In the genomic region with DNA sequence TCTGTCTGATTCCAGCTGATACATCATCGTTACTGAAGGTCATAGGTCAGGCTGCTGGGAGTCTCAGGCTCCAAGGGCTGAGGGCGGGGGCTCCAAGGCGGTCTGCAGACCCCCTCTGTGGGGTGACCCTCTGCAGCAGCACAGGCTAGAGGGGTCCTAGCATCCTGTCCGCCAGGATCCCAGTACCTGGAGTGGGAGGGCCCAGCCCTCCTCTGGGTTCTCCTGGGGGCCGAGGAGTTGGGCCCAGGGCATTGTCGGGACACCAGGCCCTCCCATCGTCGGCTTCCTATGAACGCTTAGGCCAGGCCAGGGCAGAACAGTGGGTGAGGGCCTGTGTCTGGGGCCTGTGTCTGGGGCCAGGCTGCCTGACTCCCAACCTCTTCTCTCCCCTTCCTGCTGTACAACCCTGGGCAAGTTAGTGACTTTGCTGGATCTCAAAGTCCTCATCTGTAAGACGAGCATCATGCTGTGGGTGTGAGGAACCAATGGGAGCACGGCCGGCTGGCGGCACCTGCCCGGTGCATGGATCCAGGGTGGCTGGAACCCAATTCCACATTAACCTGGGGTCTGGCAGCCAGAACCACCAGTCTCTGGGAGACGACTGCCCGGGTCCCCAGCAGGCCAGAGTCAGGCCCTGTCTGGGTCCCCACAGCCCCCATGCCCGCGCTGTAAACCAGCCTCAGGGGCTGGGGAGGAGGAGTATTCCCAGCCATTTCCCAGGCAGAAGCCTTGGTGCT, we compare ENCODE assay signal across 19 cellular contexts. TPM values are rescaled to one million over a fixed set of nuclear protein-coding genes. Genes with fewer than 3 reads are reported as not detected.
DNase-seq lines count a peak whose midpoint lies in the region; ATAC-seq, FAIRE-seq and TF ChIP-seq lines count a peak whose summit lies in the region.
"Had no signal": no experiment of that assay in that cellular context is flagged by ENCODE, and none has a peak within 500 bp of the region (broad histone marks: within the 10 kb centered on the region; RNA-seq: fewer than 3 reads in every experiment).

No MANE protein-coding gene starts in this region.

- H3K27ac ChIP-seq in kidney (ENCODE audit: low read depth in 2 of 2, low read length in 2 of 2) (peak overlapping the region; percentile 68 to 80), uterus (peak overlapping the region; percentile 55 to 75)
- H3K27ac ChIP-seq: psoas muscle, SJCRH30 had no signal

- peak; percentile 12 for DNase-seq in chondrocyte (ENCODE audit: low spot score)
- DNase-seq in kidney, result peak; percentile 61
- DNase-seq in sciatic nerve (ENCODE audit: low spot score), result no peak
- DNase-seq in uterus, result no peak
- no peak for DNase-seq in germinal center (ENCODE audit: low spot score)
- no peak for DNase-seq in NCI-H82 (lab: John Stamatoyannopoulos, UW)
- DNase-seq: activated CD4-positive, alpha-beta T cell treated with anti-CD3 and anti-CD28 coated beads, Interleukin-2, amount 10 ng/mL, durations not matched to agents 24 days and 14 days; activated CD8-positive, alpha-beta memory T cell treated with anti-CD3 and anti-CD28 coated beads, Interleukin-2, amount 50 U/mL, for 48 hours; activated gamma-delta T cell; GDM1; naive thymus-derived CD4-positive, alpha-beta T cell; NCI-H1694 treated with DMSO at 0.1 percent for 48 hours; NCI-H510A; SJCRH30; stimulated activated naive CD8-positive, alpha-beta T cell treated with anti-CD3 and anti-CD28 coated beads, Interleukin-15, Interleukin-2, amounts not matched to agents 100 U/mL and 50 U/mL, for 24 hours had no signal

- no peaks in the 10 kb centered on the region for H3K27me3 ChIP-seq in uterus
- H3K27me3 ChIP-seq: SJCRH30 had no signal

- no peak overlapping the region for H3K9ac ChIP-seq in kidney (ENCODE audit: low read length in 2 of 2)

- peaks cover 26% of the 10 kb centered on the region for H3K4me1 Mint-ChIP-seq in chondrocyte (ENCODE audit: low read depth)
- H3K4me1 Mint-ChIP-seq: activated CD4-positive, alpha-beta T cell treated with anti-CD3 and anti-CD28 coated beads, Interleukin-2, amount 10 ng/mL, durations not matched to agents 24 days and 14 days had no signal

- H3K4me3 ChIP-seq in kidney (ENCODE audit: low read length in 2 of 2) (no peak overlapping the region), uterus (no peak overlapping the region)
- H3K4me3 ChIP-seq: lung, psoas muscle, SJCRH30 had no signal

- H3K27ac Mint-ChIP-seq in chondrocyte (ENCODE audit: unreplicated experiment), result no peak overlapping the region
- H3K27ac Mint-ChIP-seq: activated CD4-positive, alpha-beta T cell treated with anti-CD3 and anti-CD28 coated beads, Interleukin-2, amount 10 ng/mL, durations not matched to agents 24 days and 14 days; naive thymus-derived CD4-positive, alpha-beta T cell had no signal

- no peaks in the 10 kb centered on the region for H3K36me3 Mint-ChIP-seq in chondrocyte (ENCODE audit: low read depth)
- H3K36me3 Mint-ChIP-seq: naive thymus-derived CD4-positive, alpha-beta T cell had no signal

- intact Hi-C loops in kidney (cut with DNase I) (no loop called here), sciatic nerve (cut with DNase I) (no loop called here), uterus (cut with DNase I; ENCODE audit: low total_unique reads) (no loop called here)

- H3K9me3 ChIP-seq in kidney (ENCODE audit: control insufficient read depth in 1 of 2, low read length in 2 of 2) (no peaks in the 10 kb centered on the region), uterus (no peaks in the 10 kb centered on the region)
- H3K9me3 ChIP-seq: psoas muscle, SJCRH30 had no signal

- TF ChIP-seq CTCF in chondrocyte (IDR thresholded peaks at IDR 0.05) (no peak), kidney (IDR thresholded peaks at IDR 0.05; ENCODE audit: borderline replicate concordance, extremely low read depth, insufficient read depth) (no peak), uterus (IDR thresholded peaks at IDR 0.05) (no peak)

- no peaks in the 10 kb centered on the region for H3K27me3 Mint-ChIP-seq in chondrocyte (ENCODE audit: low read depth)

- no peak for FAIRE-seq in kidney (lab: Jason Lieb, UNC)
- FAIRE-seq: GM12891 had no signal

- H3K36me3 ChIP-seq in kidney (ENCODE audit: control insufficient read depth in 1 of 2, insufficient read depth in 2 of 2, low read length in 2 of 2) (no peaks in the 10 kb centered on the region), uterus (no peaks in the 10 kb centered on the region)
- H3K36me3 ChIP-seq: SJCRH30 had no signal

- H3K4me1 ChIP-seq in kidney (ENCODE audit: control insufficient read depth in 1 of 2, insufficient read depth in 1 of 2, low read depth in 1 of 2, low read length in 2 of 2) (peaks cover 0 to 20% of the 10 kb centered on the region in 2 donors), uterus (peaks cover 4 to 15% of the 10 kb centered on the region in 2 donors)
- H3K4me1 ChIP-seq: psoas muscle had no signal

- H3K4me3 Mint-ChIP-seq in chondrocyte (ENCODE audit: unreplicated experiment), result no peak overlapping the region
- H3K4me3 Mint-ChIP-seq: activated CD4-positive, alpha-beta T cell treated with anti-CD3 and anti-CD28 coated beads, Interleukin-2, amount 10 ng/mL, durations not matched to agents 24 days and 14 days; naive thymus-derived CD4-positive, alpha-beta T cell had no signal

- no peaks in the 10 kb centered on the region for H3K9me3 Mint-ChIP-seq in chondrocyte (ENCODE audit: low read depth)
- H3K9me3 Mint-ChIP-seq: activated CD4-positive, alpha-beta T cell treated with anti-CD3 and anti-CD28 coated beads, Interleukin-2, amount 10 ng/mL, durations not matched to agents 24 days and 14 days had no signal

- no peak for TF ChIP-seq POLR2A in uterus (IDR thresholded peaks at IDR 0.05)

- ATAC-seq in sciatic nerve (peak; percentile 6), GM19035 (IDR thresholded peaks at IDR 0.05; ENCODE audit: unreplicated experiment) (no peak)
- ATAC-seq: naive thymus-derived CD4-positive, alpha-beta T cell; psoas muscle; stimulated activated naive CD8-positive, alpha-beta T cell treated with anti-CD3 and anti-CD28 coated beads, Interleukin-15, Interleukin-2, amounts not matched to agents 100 U/mL and 50 U/mL, for 24 hours had no signal

RNA-seq across cellular contexts. Expression of a gene that starts 56.2 kb away (rescaled TPM):
- total RNA-seq in chondrocyte (322 to 628 TPM (median 616 TPM) in 3 replicates), kidney (316 TPM), sciatic nerve (129 TPM), uterus (100 to 1,000 TPM in 3 of 4 donors, 10 to 100 TPM in 1; 73.0 to 223 (median 152) TPM)
- 150 TPM for polyA plus RNA-seq in kidney (ENCODE audit: insufficient read depth, low read depth, low replicate concordance)

Comparison
In these comparisons a context has a peak if more than half of its experiments do, and no peak if none do; other contexts are left out.
1. DNase-seq: peak in chondrocyte (single experiment) and kidney (single experiment); none in sciatic nerve (single experiment), uterus (0 of 2), germinal center (single experiment) and NCI-H82 (single experiment).